ENCODE assay signal across 8 cellular contexts in genomic region chr7:135557455-135558336, GRCh38. TPM values are rescaled to one million over a fixed set of nuclear protein-coding genes. Genes with fewer than 3 reads are reported as not detected.
DNase-seq lines count a peak whose midpoint lies in the region; ATAC-seq and TF ChIP-seq lines count a peak whose summit lies in the region.

Gene NUP205 (plus strand): TSS chr7:135557917. CDS start chr7:135557945, 28 bp downstream.

- H3K4me1 Mint-ChIP-seq in T-helper 17 cell = peaks cover 22% of the 10 kb centered on the region

- peak in 2 of 3 experiments; percentile 13 to 35 for TF ChIP-seq CTCF in vagina (IDR thresholded peaks at IDR 0.05)

- no peaks in the 10 kb centered on the region for H3K36me3 ChIP-seq in vagina

- DNase-seq in NCI-H146 (lab: John Stamatoyannopoulos, UW) (peak; percentile 81), T-helper 17 cell (peak; percentile 51 to 73 (median 61)), right cardiac atrium (peak; percentile 70 to 87 (median 86)), putamen (ENCODE audit: low spot score) (peak; percentile 81), vagina (ENCODE audit: extremely low spot score in 2 of 2) (peak in 1 of 2 donors; percentile 90)

- H3K27ac ChIP-seq in angular gyrus (ENCODE audit: low read depth, low read length) (peak within 1 kb of the TSS; percentile 99), right cardiac atrium (ENCODE audit: low read length) (peak within 1 kb of the TSS; percentile 100), vagina (peak within 1 kb of the TSS; percentile 94)

- H3K27me3 ChIP-seq in right cardiac atrium (ENCODE audit: control insufficient read depth, insufficient read depth) = no peaks in the 10 kb centered on the region
- H3K27me3 ChIP-seq in vagina = no peaks in the 10 kb centered on the region

- no peak within 1 kb of the TSS for H3K27ac Mint-ChIP-seq in T-helper 17 cell

- TF ChIP-seq POLR2A in vagina (IDR thresholded peaks at IDR 0.05) = no peak

- H3K27me3 Mint-ChIP-seq in T-helper 17 cell = peaks cover 19% of the 10 kb centered on the region

- intact Hi-C loops in right cardiac atrium (cut with DNase I) (loop anchor here (2.0 to 5.0 kb wide), 3 partner anchors 45 to 277 kb away; no protein-coding TSS in a partner anchor), vagina (cut with DNase I) (no loop called here)

- H3K9me3 ChIP-seq in T-helper 17 cell (ENCODE audit: control insufficient read depth, low read length, poor library complexity, severe bottlenecking) (no peaks in the 10 kb centered on the region), right cardiac atrium (ENCODE audit: control insufficient read depth, low read length) (no peaks in the 10 kb centered on the region), vagina (no peaks in the 10 kb centered on the region)

- ATAC-seq in GM18499 (IDR thresholded peaks at IDR 0.05; ENCODE audit: insufficient read depth, unreplicated experiment) (peak; percentile 46), HG02870 (IDR thresholded peaks at IDR 0.05; ENCODE audit: unreplicated experiment) (peak; percentile 46), T-helper 17 cell (peak; percentile 92), right cardiac atrium (peak; percentile 95)

- peaks cover 2% of the 10 kb centered on the region for H3K4me1 ChIP-seq in right cardiac atrium (ENCODE audit: control insufficient read depth, insufficient read depth, low read length)
- H3K4me1 ChIP-seq in vagina = peaks cover 18% of the 10 kb centered on the region

- 3% methylated on average over 38 of the region's 38 CpGs for WGBS in right cardiac atrium

- H3K36me3 Mint-ChIP-seq in T-helper 17 cell (ENCODE audit: low read depth) = peaks cover 9% of the 10 kb centered on the region

- peak within 1 kb of the TSS; percentile 31 for H3K4me3 Mint-ChIP-seq in T-helper 17 cell

- H3K4me3 ChIP-seq in right cardiac atrium (ENCODE audit: low read length) (peak within 1 kb of the TSS; percentile 80), vagina (peak within 1 kb of the TSS; percentile 75 to 95)

RNA-seq across cellular contexts. Expression of gene NUP205, which starts in this region (rescaled TPM):
- total RNA-seq in T-helper 17 cell = 10 to 100 TPM; 45.4 to 47.4 TPM
- total RNA-seq in right cardiac atrium = 10 to 100 TPM; 14.4 to 22.1 (median 19.6) TPM
- polyA plus RNA-seq in right cardiac atrium = 12.2 TPM
- 28.2 TPM for total RNA-seq in vagina
